ENCODE assay signal across 9 cellular contexts in the genomic region with DNA sequence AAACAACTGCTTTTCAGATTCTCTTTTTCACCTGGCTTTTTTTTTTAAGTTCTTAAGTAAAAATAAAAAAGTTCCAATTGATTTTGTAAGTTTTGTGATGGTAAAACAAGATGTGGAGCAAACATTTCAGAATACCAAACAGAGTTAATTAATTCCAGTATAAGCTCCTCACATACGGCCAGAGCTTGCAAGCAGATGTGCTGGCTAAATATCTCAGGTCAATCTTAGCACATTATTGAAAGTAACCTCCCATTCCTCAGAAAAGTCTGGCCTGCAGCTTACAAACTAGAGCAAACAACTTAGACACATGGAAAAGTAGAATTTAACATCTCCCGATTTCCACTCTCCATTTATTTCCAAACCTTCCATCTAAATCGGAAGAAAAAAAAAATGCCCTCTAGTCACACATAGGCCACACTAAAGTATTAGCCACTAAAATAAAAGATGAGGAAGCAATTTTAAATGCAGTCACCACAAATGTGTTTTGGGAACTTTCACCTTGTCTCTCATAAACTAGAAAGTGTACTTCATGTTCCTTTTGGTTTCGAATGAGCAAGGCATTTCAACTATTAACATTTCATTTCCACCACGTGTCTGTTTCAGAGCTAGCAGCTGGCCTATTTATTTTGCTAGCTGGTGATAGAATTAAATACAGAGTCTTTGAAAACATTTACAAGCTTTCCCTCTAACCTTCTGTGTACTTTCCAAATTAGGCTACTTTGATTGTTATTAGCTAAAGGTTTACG.
A peak's percentile ranks its signal among the peaks of the same experiment; 100 is the strongest.
DNase-seq lines count a peak whose midpoint lies in the region; ATAC-seq, FAIRE-seq and TF ChIP-seq lines count a peak whose summit lies in the region.
"Had no signal": no experiment of that assay in that cellular context is flagged by ENCODE, and none has a peak within 500 bp of the region (broad histone marks: within the 10 kb centered on the region; RNA-seq: fewer than 3 reads in every experiment).

No MANE protein-coding gene starts in this region.

- FAIRE-seq in GM18507 (lab: Jason Lieb, UNC), result peak; percentile 90

- no peak for TF ChIP-seq CTCF in body of pancreas (IDR thresholded peaks at IDR 0.05)

- no peaks in the 10 kb centered on the region for H3K36me3 ChIP-seq in body of pancreas (replicated peaks in 1 of 2; ENCODE audit: insufficient read depth in 1 of 2, low read depth in 2 of 2)

- no peaks in the 10 kb centered on the region for H3K9me3 ChIP-seq in body of pancreas

- peaks cover 8% of the 10 kb centered on the region for H3K4me1 ChIP-seq in body of pancreas

- no peaks in the 10 kb centered on the region for H3K27me3 ChIP-seq in body of pancreas

- TF ChIP-seq POLR2A in body of pancreas (IDR thresholded peaks at IDR 0.05), result no peak

- peak; percentile 60 for ATAC-seq in HG02642 (IDR thresholded peaks at IDR 0.05; ENCODE audit: poor library complexity, unreplicated experiment)
- ATAC-seq in body of pancreas, result peak; percentile 24
- no peak for ATAC-seq in HG03469 (IDR thresholded peaks at IDR 0.05; ENCODE audit: unreplicated experiment)

- no peak overlapping the region for H3K4me3 ChIP-seq in body of pancreas
- H3K4me3 ChIP-seq: SK-N-MC had no signal

- intact Hi-C loops in body of pancreas (cut with DNase I), result no loop called here

- DNase-seq in GM18507 (ENCODE audit: extremely low spot score, insufficient read length, low read depth) (peak; percentile 29), body of pancreas (no peak), renal cortical epithelial cell (ENCODE audit: low read depth) (peak; percentile 81), cerebellum (ENCODE audit: low spot score) (no peak), T-helper 9 cell (no peak), NCI-H2227 treated with DMSO at 0.1 percent for 48 hours (lab: John Stamatoyannopoulos, UW) (no peak)

- H3K27ac ChIP-seq in body of pancreas, result peak overlapping the region in 3 of 4 donors; percentile 26 to 39 (median 37)
- H3K27ac ChIP-seq: SK-N-MC had no signal

- WGBS in body of pancreas, 2 donors, result 63 to 67% methylated on average over 6 of the region's 6 CpGs

Comparison
In these comparisons a context has a peak if more than half of its experiments do, and no peak if none do; other contexts are left out.
1. DNase-seq: peak in GM18507 (single experiment) and renal cortical epithelial cell (single experiment); none in body of pancreas (0 of 4), cerebellum (single experiment), T-helper 9 cell (single experiment) and NCI-H2227 treated with DMSO at 0.1 percent for 48 hours (single experiment).